Comparison of ENCODE assay signal across 1 cellular context in genomic region chr5:14025566-14026276, GRCh38.
TF ChIP-seq lines count a peak whose summit lies in the region.

No MANE protein-coding gene starts in this region.

TF ChIP-seq in HepG2, 621 proteins besides CTCF, POLR2A, EP300 and RAD21 (continued from another document):
- TF ChIP-seq, protein P1, sequence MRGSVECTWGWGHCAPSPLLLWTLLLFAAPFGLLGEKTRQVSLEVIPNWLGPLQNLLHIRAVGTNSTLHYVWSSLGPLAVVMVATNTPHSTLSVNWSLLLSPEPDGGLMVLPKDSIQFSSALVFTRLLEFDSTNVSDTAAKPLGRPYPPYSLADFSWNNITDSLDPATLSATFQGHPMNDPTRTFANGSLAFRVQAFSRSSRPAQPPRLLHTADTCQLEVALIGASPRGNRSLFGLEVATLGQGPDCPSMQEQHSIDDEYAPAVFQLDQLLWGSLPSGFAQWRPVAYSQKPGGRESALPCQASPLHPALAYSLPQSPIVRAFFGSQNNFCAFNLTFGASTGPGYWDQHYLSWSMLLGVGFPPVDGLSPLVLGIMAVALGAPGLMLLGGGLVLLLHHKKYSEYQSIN (CRISPR knock-in tag; IDR thresholded peaks at IDR 0.05; ENCODE audit: borderline replicate concordance): no peak
- TF ChIP-seq ZNF557 (CRISPR knock-in tag; IDR thresholded peaks at IDR 0.05): no peak
- no peak for TF ChIP-seq NR2C2 (CRISPR knock-in tag; IDR thresholded peaks at IDR 0.05; ENCODE audit: borderline replicate concordance)
- no peak for TF ChIP-seq TFDP1 (CRISPR knock-in tag; IDR thresholded peaks at IDR 0.05; ENCODE audit: borderline replicate concordance)
- no peak for TF ChIP-seq ZNF446 (CRISPR knock-in tag; IDR thresholded peaks at IDR 0.05)
- no peak for TF ChIP-seq MED8 (CRISPR knock-in tag; IDR thresholded peaks at IDR 0.05; ENCODE audit: insufficient replicate concordance)
- TF ChIP-seq DNMT3B (CRISPR knock-in tag; conservative IDR thresholded peaks at IDR 0.05): no peak
- TF ChIP-seq, protein P2, sequence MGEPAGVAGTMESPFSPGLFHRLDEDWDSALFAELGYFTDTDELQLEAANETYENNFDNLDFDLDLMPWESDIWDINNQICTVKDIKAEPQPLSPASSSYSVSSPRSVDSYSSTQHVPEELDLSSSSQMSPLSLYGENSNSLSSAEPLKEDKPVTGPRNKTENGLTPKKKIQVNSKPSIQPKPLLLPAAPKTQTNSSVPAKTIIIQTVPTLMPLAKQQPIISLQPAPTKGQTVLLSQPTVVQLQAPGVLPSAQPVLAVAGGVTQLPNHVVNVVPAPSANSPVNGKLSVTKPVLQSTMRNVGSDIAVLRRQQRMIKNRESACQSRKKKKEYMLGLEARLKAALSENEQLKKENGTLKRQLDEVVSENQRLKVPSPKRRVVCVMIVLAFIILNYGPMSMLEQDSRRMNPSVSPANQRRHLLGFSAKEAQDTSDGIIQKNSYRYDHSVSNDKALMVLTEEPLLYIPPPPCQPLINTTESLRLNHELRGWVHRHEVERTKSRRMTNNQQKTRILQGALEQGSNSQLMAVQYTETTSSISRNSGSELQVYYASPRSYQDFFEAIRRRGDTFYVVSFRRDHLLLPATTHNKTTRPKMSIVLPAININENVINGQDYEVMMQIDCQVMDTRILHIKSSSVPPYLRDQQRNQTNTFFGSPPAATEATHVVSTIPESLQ (CRISPR knock-in tag; conservative IDR thresholded peaks at IDR 0.05): no peak
